29 cellular contexts compared by ENCODE assay signal in the genomic region with DNA sequence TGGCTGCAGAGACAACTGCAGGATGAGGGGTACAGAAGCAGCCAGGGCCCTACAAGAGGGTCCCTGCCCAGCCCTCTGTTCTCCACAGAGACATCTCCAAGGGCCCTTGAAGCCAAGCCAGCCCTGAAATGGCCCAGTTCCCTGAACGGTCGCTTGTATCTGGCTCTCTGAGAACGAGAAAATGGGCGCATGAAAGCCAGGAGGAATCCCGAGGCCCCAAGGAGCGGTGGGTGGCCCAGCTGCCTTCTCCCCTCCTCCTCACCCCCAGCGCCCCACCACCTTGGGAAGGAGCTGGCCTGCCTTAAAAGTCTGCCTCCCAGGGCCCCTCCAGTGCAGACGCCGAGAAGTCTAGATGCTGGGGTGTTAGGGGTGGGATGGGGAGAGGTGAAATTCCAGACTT.
"Had no signal": no experiment of that assay in that cellular context is flagged by ENCODE, and none has a peak within 500 bp of the region (broad histone marks: within the 10 kb centered on the region; RNA-seq: fewer than 3 reads in every experiment).

No MANE protein-coding gene starts in this region.

- H3K4me1 ChIP-seq: gastrocnemius medialis, lower lobe of right lung, prostate gland, right atrium auricular region, testis had no signal

- H3K79me2 ChIP-seq: hepatocyte had no signal

- H3K27ac ChIP-seq: dorsolateral prefrontal cortex, epithelial cell of prostate, gastrocnemius medialis, hepatocyte, lower lobe of right lung, neutrophil, prostate gland, right atrium auricular region, testis, tibial artery had no signal

- H2AFZ ChIP-seq: hepatocyte had no signal

- H3K4me3 ChIP-seq: dorsolateral prefrontal cortex, gastrocnemius medialis, hepatocyte, lower lobe of right lung, prostate gland, right atrium auricular region, smooth muscle cell, testis, tibial artery had no signal

- H3K9me3 ChIP-seq: gastrocnemius medialis, lower lobe of right lung, neutrophil, prostate gland, right atrium auricular region, testis, tibial artery had no signal

- DNase-seq: cerebellar nuclear complex; effector CD4-positive, alpha-beta T cell; foreskin fibroblast; gastrocnemius medialis; head of caudate nucleus; kidney glomerular epithelial cell; left ventricle myocardium superior; lower lobe of right lung; natural killer cell; stimulated activated CD4-positive, alpha-beta T cell treated with anti-CD3 and anti-CD28 coated beads, Interleukin-2, amount 100 ng/mL, for 24 hours; stimulated activated CD4-positive, alpha-beta T cell treated with anti-CD3 and anti-CD28 coated beads, Interleukin-4, amount 100 ng/mL, for 24 hours; stimulated activated naive CD4-positive, alpha-beta T cell treated with Interleukin-2 at 50 U/mL for 16 hours; testis; tibial artery had no signal

- H3K4me3 Mint-ChIP-seq: natural killer cell; neural crest cell; stimulated activated effector memory CD8-positive, alpha-beta T cell treated with anti-CD3 and anti-CD28 coated beads, Interleukin-12 subunit alpha, Interleukin-12 subunit beta, amount 100 ng/mL, for 72 hours had no signal

- H3K36me3 ChIP-seq: gastrocnemius medialis, lower lobe of right lung, neutrophil, prostate gland, right atrium auricular region, tibial artery had no signal

- ATAC-seq: esophagus mucosa; gastrocnemius medialis; left ventricle myocardium superior; lower lobe of right lung; natural killer cell; sciatic nerve; stimulated activated effector memory CD8-positive, alpha-beta T cell treated with anti-CD3 and anti-CD28 coated beads, Interleukin-12 subunit alpha, Interleukin-12 subunit beta, amount 100 ng/mL, for 72 hours had no signal

- H3K4me2 ChIP-seq: hepatocyte had no signal

- H3K9me3 Mint-ChIP-seq: natural killer cell; neural crest cell; stimulated activated effector memory CD8-positive, alpha-beta T cell treated with anti-CD3 and anti-CD28 coated beads, Interleukin-12 subunit alpha, Interleukin-12 subunit beta, amount 100 ng/mL, for 72 hours; type B pancreatic cell had no signal

- H3K4me1 Mint-ChIP-seq: natural killer cell had no signal

- H3K27me3 ChIP-seq: hepatocyte, right atrium auricular region, testis, tibial artery had no signal

- H3K27ac Mint-ChIP-seq: natural killer cell; stimulated activated effector memory CD8-positive, alpha-beta T cell treated with anti-CD3 and anti-CD28 coated beads, Interleukin-12 subunit alpha, Interleukin-12 subunit beta, amount 100 ng/mL, for 72 hours; type B pancreatic cell had no signal

- FAIRE-seq: colon, islet of Langerhans, urothelium cell line had no signal

- H3K27me3 Mint-ChIP-seq: type B pancreatic cell had no signal

- H3K36me3 Mint-ChIP-seq: natural killer cell; stimulated activated effector memory CD8-positive, alpha-beta T cell treated with anti-CD3 and anti-CD28 coated beads, Interleukin-12 subunit alpha, Interleukin-12 subunit beta, amount 100 ng/mL, for 72 hours; type B pancreatic cell had no signal
